Comparison of ENCODE assay signal across 14 cellular contexts in genomic region chr17:37100231-37100630, GRCh38.
"Had no signal": no experiment of that assay in that cellular context is flagged by ENCODE, and none has a peak within 500 bp of the region (broad histone marks: within the 10 kb centered on the region; RNA-seq: fewer than 3 reads in every experiment).

No MANE protein-coding gene starts in this region.

- DNase-seq: activated B cell treated with CpG ODN at 0.5 μM for 24 hours; activated CD4-positive, alpha-beta T cell treated with anti-CD3 and anti-CD28 coated beads, Interleukin-2, amount 10 ng/mL, durations not matched to agents 7 days and 5 days; activated CD8-positive, alpha-beta memory T cell treated with anti-CD3 and anti-CD28 coated beads for 24 hours; activated naive CD4-positive, alpha-beta T cell treated with anti-CD3 and anti-CD28 coated beads, Interleukin-2, amount 10 ng/mL, durations not matched to agents 7 days and 5 days; activated T-cell treated with anti-CD3 and anti-CD28 coated beads for 4 hours; body of pancreas; erythroblast; hypothalamus; ovary; stimulated activated CD4-positive, alpha-beta T cell treated with anti-CD3 and anti-CD28 coated beads, Interleukin-4, amount 100 ng/mL, for 24 hours; stomach; uterus had no signal

- ATAC-seq: body of pancreas had no signal

- H3K27ac ChIP-seq: body of pancreas, neural progenitor cell, ovary, stomach, thoracic aorta, uterus had no signal

- H3K36me3 ChIP-seq: neural progenitor cell, ovary, uterus had no signal

- H3K4me3 ChIP-seq: body of pancreas, neural progenitor cell, ovary, stomach, thoracic aorta, uterus had no signal

- H3K27me3 ChIP-seq: body of pancreas, neural progenitor cell, ovary, stomach, uterus had no signal

- H3K9me3 ChIP-seq: body of pancreas, ovary, stomach, thoracic aorta, uterus had no signal

- H3K4me1 ChIP-seq: body of pancreas, stomach, uterus had no signal
